ENCODE assay signal across 17 cellular contexts in genomic region chr17:76581515-76581914, GRCh38. TPM values are rescaled to one million over a fixed set of nuclear protein-coding genes. Genes with fewer than 3 reads are reported as not detected.
DNase-seq lines count a peak whose midpoint lies in the region; ATAC-seq and TF ChIP-seq lines count a peak whose summit lies in the region.
"Had no signal": no experiment of that assay in that cellular context is flagged by ENCODE, and none has a peak within 500 bp of the region (broad histone marks: within the 10 kb centered on the region; RNA-seq: fewer than 3 reads in every experiment).

No MANE protein-coding gene starts in this region.

- H3K4me1 Mint-ChIP-seq in activated T-cell treated with anti-CD3 and anti-CD28 coated beads, Interleukin-2, amount 50 U/mL, for 72 hours (ENCODE audit: low read depth) = peaks cover 13% of the 10 kb centered on the region

- peak overlapping the region; percentile 88 for H3K27ac ChIP-seq in RWPE2 (ENCODE audit: poor library complexity, severe bottlenecking)
- peak overlapping the region; percentile 48 to 71 for H3K27ac ChIP-seq in esophagus (ENCODE audit: low read depth in 2 of 2, low read length in 1 of 2)
- H3K27ac ChIP-seq in osteoblast (ENCODE audit: low read depth, low read length) = no peak overlapping the region
- peak overlapping the region; percentile 44 for H3K27ac ChIP-seq in vagina

- no peaks in the 10 kb centered on the region for H3K27me3 ChIP-seq in RWPE2 (ENCODE audit: insufficient read depth, poor library complexity, severe bottlenecking)
- H3K27me3 ChIP-seq in esophagus (ENCODE audit: control insufficient read depth in 1 of 2, insufficient read depth in 2 of 2, low read length in 2 of 2) = no peaks in the 10 kb centered on the region
- H3K27me3 ChIP-seq in osteoblast (ENCODE audit: insufficient read depth, low read length) = peaks cover 27% of the 10 kb centered on the region
- no peaks in the 10 kb centered on the region for H3K27me3 ChIP-seq in vagina

- H2AFZ ChIP-seq in osteoblast (ENCODE audit: low read length) = no peak overlapping the region

- TF ChIP-seq CTCF in RWPE2 (IDR thresholded peaks at IDR 0.05; ENCODE audit: poor library complexity, severe bottlenecking) (no peak), osteoblast (IDR thresholded peaks at IDR 0.05; ENCODE audit: extremely low read depth, low read depth, low read length) (no peak), vagina (IDR thresholded peaks at IDR 0.05) (no peak)

- H3K9me3 ChIP-seq in RWPE2 (ENCODE audit: severe bottlenecking) (no peaks in the 10 kb centered on the region), esophagus (ENCODE audit: control insufficient read depth in 2 of 2, insufficient read depth in 1 of 2, low read depth in 1 of 2, low read length in 1 of 2) (no peaks in the 10 kb centered on the region), osteoblast (ENCODE audit: low read depth, low read length) (no peaks in the 10 kb centered on the region), vagina (no peaks in the 10 kb centered on the region)
- H3K9me3 ChIP-seq: HAP-1 had no signal

- intact Hi-C loops in vagina (cut with DNase I) = no loop called here

- no peaks in the 10 kb centered on the region for H3K9me3 Mint-ChIP-seq in activated T-cell treated with anti-CD3 and anti-CD28 coated beads, Interleukin-2, amount 50 U/mL, for 72 hours

- peaks cover 25% of the 10 kb centered on the region for H3K27me3 Mint-ChIP-seq in activated T-cell treated with anti-CD3 and anti-CD28 coated beads, Interleukin-2, amount 50 U/mL, for 72 hours (ENCODE audit: low read depth)

- H3K27ac Mint-ChIP-seq in activated T-cell treated with anti-CD3 and anti-CD28 coated beads, Interleukin-2, amount 50 U/mL, for 72 hours = no peak overlapping the region
- H3K27ac Mint-ChIP-seq: B cell; CD4-positive, CD25-positive, alpha-beta regulatory T cell had no signal

- H3K4me1 ChIP-seq in RWPE2 (ENCODE audit: insufficient read depth, poor library complexity, severe bottlenecking) (peaks cover 62% of the 10 kb centered on the region), esophagus (ENCODE audit: control insufficient read depth in 2 of 2, insufficient read depth in 2 of 2, low read length in 1 of 2) (peaks cover 2 to 11% of the 10 kb centered on the region in 2 donors), osteoblast (ENCODE audit: insufficient read depth, low read length) (no peaks in the 10 kb centered on the region), vagina (peaks cover 45% of the 10 kb centered on the region)

- WGBS in esophagus, 2 donors = 47 to 76% methylated on average over 5 of the region's 5 CpGs

- H3K4me2 ChIP-seq in osteoblast (ENCODE audit: insufficient read depth, low read length) = no peak overlapping the region

- H3K4me3 Mint-ChIP-seq in activated T-cell treated with anti-CD3 and anti-CD28 coated beads, Interleukin-2, amount 50 U/mL, for 72 hours = no peak overlapping the region
- H3K4me3 Mint-ChIP-seq: B cell; CD4-positive, CD25-positive, alpha-beta regulatory T cell had no signal

- no peak for DNase-seq in RWPE2 (ENCODE audit: low spot score)
- DNase-seq in osteoblast (ENCODE audit: insufficient read length, low spot score, missing footprints) = peak; percentile 25
- DNase-seq in vagina (ENCODE audit: extremely low spot score in 2 of 2) = no peak
- no peak for DNase-seq in activated T-cell treated with anti-CD3 and anti-CD28 coated beads, Interleukin-2, amount 50 U/mL, for 72 hours
- DNase-seq in retina = no peak
- DNase-seq: CD4-positive, CD25-positive, alpha-beta regulatory T cell; DMS53; NCI-H1417 treated with DMSO at 0.1 percent for 48 hours; NCI-H1930; NCI-H510A treated with DMSO at 0.1 percent for 48 hours; NCI-H82; SHP77 had no signal

- ATAC-seq in RWPE2 (ENCODE audit: low read depth) (peak; percentile 25; the same call in 2 of the 3 replicates), HG03457 (IDR thresholded peaks at IDR 0.05; ENCODE audit: unreplicated experiment) (no peak)
- ATAC-seq in activated T-cell treated with anti-CD3 and anti-CD28 coated beads, Interleukin-2, amount 50 U/mL, for 72 hours (replicated peaks in 1 of 2) = no peak
- ATAC-seq: Panc1 had no signal

- H3K36me3 Mint-ChIP-seq in activated T-cell treated with anti-CD3 and anti-CD28 coated beads, Interleukin-2, amount 50 U/mL, for 72 hours (ENCODE audit: insufficient read depth in 2 of 2) = no peaks in the 10 kb centered on the region
- H3K36me3 Mint-ChIP-seq: CD4-positive, CD25-positive, alpha-beta regulatory T cell had no signal

- peaks cover 6% of the 10 kb centered on the region for H3K36me3 ChIP-seq in RWPE2 (ENCODE audit: low read depth)
- H3K36me3 ChIP-seq in esophagus (ENCODE audit: control insufficient read depth in 2 of 2, insufficient read depth in 2 of 2, low read length in 1 of 2) = no peaks in the 10 kb centered on the region
- no peaks in the 10 kb centered on the region for H3K36me3 ChIP-seq in osteoblast (ENCODE audit: insufficient read depth, low read length)
- H3K36me3 ChIP-seq in vagina = no peaks in the 10 kb centered on the region
- H3K36me3 ChIP-seq: HAP-1 had no signal

- H3K4me3 ChIP-seq in RWPE2 (ENCODE audit: severe bottlenecking) = no peak overlapping the region
- H3K4me3 ChIP-seq in esophagus (ENCODE audit: low read depth in 1 of 2, low read length in 2 of 2) = no peak overlapping the region
- H3K4me3 ChIP-seq in osteoblast (ENCODE audit: insufficient read depth, low read length) = no peak overlapping the region
- H3K4me3 ChIP-seq in vagina = no peak overlapping the region
- H3K4me3 ChIP-seq: HAP-1 had no signal

- no peaks in the 10 kb centered on the region for H4K20me1 ChIP-seq in osteoblast (ENCODE audit: insufficient read depth, low read length)

- TF ChIP-seq POLR2A in vagina (IDR thresholded peaks at IDR 0.05) = no peak

- H3K79me2 ChIP-seq in osteoblast (ENCODE audit: insufficient read depth, low read length) = no peaks in the 10 kb centered on the region

RNA-seq across cellular contexts. Expression of gene ST6GALNAC2, which starts 4.1 kb away (rescaled TPM):
- polyA plus RNA-seq in esophagus = 10 to 100 TPM; 17.5 to 20.2 TPM
- total RNA-seq in osteoblast (0.36 and 0.59 TPM in 2 replicates), vagina (24.8 TPM)
- total RNA-seq in activated T-cell treated with anti-CD3 and anti-CD28 coated beads, Interleukin-2, amount 50 U/mL, for 72 hours = 1 to 10 TPM; 1.0 to 1.2 TPM

RNA-seq across cellular contexts. Expression of gene PRCD, which starts 41.7 kb away (rescaled TPM):
- 1 to 10 TPM; 1.2 to 3.0 TPM for polyA plus RNA-seq in esophagus
- total RNA-seq in osteoblast = 4.0 and 5.3 TPM in 2 replicates
- 21.4 TPM for total RNA-seq in vagina
- total RNA-seq in activated T-cell treated with anti-CD3 and anti-CD28 coated beads, Interleukin-2, amount 50 U/mL, for 72 hours = 1 to 10 TPM; 1.1 to 1.5 TPM
- total RNA-seq: CD4-positive, CD25-positive, alpha-beta regulatory T cell had no signal

RNA-seq across cellular contexts. Expression of gene CYGB, which starts 44.0 kb away (rescaled TPM):
- polyA plus RNA-seq in esophagus = 1 to 10 TPM; 3.1 to 3.7 TPM
- total RNA-seq in osteoblast (39.1 and 74.0 TPM in 2 replicates), vagina (30.0 TPM)
- under 1 TPM in 1 of 2 donors, not detected in 1; 0.44 TPM for total RNA-seq in activated T-cell treated with anti-CD3 and anti-CD28 coated beads, Interleukin-2, amount 50 U/mL, for 72 hours
- total RNA-seq: CD4-positive, CD25-positive, alpha-beta regulatory T cell had no signal
- polyA plus RNA-seq: CD4-positive, CD25-positive, alpha-beta regulatory T cell had no signal

Comparison
In these comparisons a context has a peak if more than half of its experiments do, and no peak if none do; other contexts are left out.
1. RNA of gene ST6GALNAC2, which starts 4.1 kb away (total RNA-seq): 24.8 TPM in vagina (single experiment); 1.0 to 1.2 TPM in activated T-cell treated with anti-CD3 and anti-CD28 coated beads, Interleukin-2, amount 50 U/mL, for 72 hours and 0.36 to 0.59 TPM in osteoblast; every median in the first group is over 10 times any median in the second.
2. RNA of gene CYGB, which starts 44.0 kb away (total RNA-seq): 39.1 to 74.0 TPM in osteoblast and 30.0 TPM in vagina (single experiment); 0.44 TPM in activated T-cell treated with anti-CD3 and anti-CD28 coated beads, Interleukin-2, amount 50 U/mL, for 72 hours; every median in the first group is over 10 times any median in the second.